8 cellular contexts compared by ENCODE assay signal in the genomic region with DNA sequence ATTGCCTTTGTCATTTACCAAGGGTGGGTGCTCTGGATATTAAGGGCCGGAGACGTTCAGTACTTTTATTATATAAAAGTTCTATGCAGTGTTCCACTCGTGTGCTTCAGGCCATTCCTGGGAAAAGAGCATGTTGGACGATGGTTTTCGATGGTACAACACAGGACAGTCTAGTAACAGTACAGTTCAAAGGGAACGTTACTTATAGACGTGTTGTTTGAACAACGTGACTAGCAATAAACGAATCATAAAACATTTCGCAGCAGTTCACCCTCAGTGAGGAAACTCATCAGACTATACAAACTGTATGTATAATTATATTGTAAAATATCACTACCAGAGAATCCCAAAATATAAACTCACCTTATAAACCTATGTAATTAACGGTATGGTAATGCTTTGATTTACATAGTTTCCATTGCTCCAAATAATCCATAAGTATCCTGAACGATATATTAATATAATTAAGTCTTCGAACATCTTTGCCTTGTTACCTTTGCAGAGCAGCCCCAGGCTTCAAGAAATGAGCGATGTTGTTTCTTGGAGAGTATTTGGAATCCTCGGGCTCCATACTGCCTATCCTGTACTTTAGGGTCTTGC. TPM values are rescaled to one million over a fixed set of nuclear protein-coding genes. Genes with fewer than 3 reads are reported as not detected.
DNase-seq lines count a peak whose midpoint lies in the region; ATAC-seq, FAIRE-seq and TF ChIP-seq lines count a peak whose summit lies in the region.

No MANE protein-coding gene starts in this region.

- no peak for TF ChIP-seq CTCF in Caco-2 (IDR thresholded peaks at IDR 0.05; ENCODE audit: insufficient read depth in 1 of 2, low read depth in 1 of 2, low read length in 1 of 2, severe bottlenecking in 1 of 2, unreplicated experiment in 1 of 2)
- TF ChIP-seq CTCF in PC-9 (conservative IDR thresholded peaks at IDR 0.05) = no peak
- no peak for TF ChIP-seq CTCF in pancreas (IDR thresholded peaks at IDR 0.05)
- no peak for TF ChIP-seq CTCF in omental fat pad (IDR thresholded peaks at IDR 0.05)

- FAIRE-seq in pancreas (lab: Jason Lieb, UNC) = no peak

- peak overlapping the region; percentile 94 for H3K4me2 ChIP-seq in PC-9

- H3K27me3 Mint-ChIP-seq in Caco-2 (ENCODE audit: insufficient read depth, unreplicated experiment) = no peaks in the 10 kb centered on the region

- H3K4me3 ChIP-seq in Caco-2 (ENCODE audit: low read depth, low read length) = peak overlapping the region; percentile 92
- peak overlapping the region; percentile 88 for H3K4me3 ChIP-seq in PC-9
- H3K4me3 ChIP-seq in pancreas = peak overlapping the region; percentile 32 to 97 (median 86)

- POLR2A ChIA-PET in Caco-2 (lab: Charles Lee) (interaction anchor here (0.5 to 1.6 kb wide), 11 partner anchors 10 to 163 kb away, joined by 3 to 16 read pairs (median 4); a partner anchor contains a TSS), PC-9 (lab: Charles Lee; ENCODE audit: unreplicated experiment) (interaction anchor here (0.7 to 1.0 kb wide), 2 partner anchors 11 to 17 kb away, joined by 5 to 6 read pairs; a partner anchor contains a TSS)

- peak overlapping the region; percentile 89 for H2AFZ ChIP-seq in PC-9

- peaks cover 16% of the 10 kb centered on the region for H4K20me1 ChIP-seq in PC-9 (ENCODE audit: insufficient read depth)

- no peak for DNase-seq in Caco-2
- DNase-seq in PC-9 = no peak
- DNase-seq in epithelial cell of prostate (ENCODE audit: low read depth, low spot score) = no peak
- no peak for DNase-seq in pancreas
- DNase-seq in AG08396 (ENCODE audit: low spot score) = no peak
- DNase-seq in omental fat pad (ENCODE audit: low spot score) = no peak
- DNase-seq in NCI-H1436 treated with DMSO at 0.1 percent for 48 hours (lab: John Stamatoyannopoulos, UW) = no peak

- CTCF ChIA-PET in Caco-2 (lab: Charles Lee) = interaction anchor here (0.5 to 2.1 kb wide), 8 partner anchors 12 to 286 kb away, joined by 3 to 15 read pairs (median 4); a partner anchor contains a TSS
- CTCF ChIA-PET in PC-9 (lab: Charles Lee) = no interaction called here

- H3K9me3 Mint-ChIP-seq in Caco-2 (ENCODE audit: unreplicated experiment) = no peaks in the 10 kb centered on the region

- peak overlapping the region; percentile 72 for H3K27ac ChIP-seq in PC-9
- H3K27ac ChIP-seq in epithelial cell of prostate = peak overlapping the region; percentile 71
- peak overlapping the region; percentile 41 to 83 (median 67) for H3K27ac ChIP-seq in pancreas

- peaks cover 72% of the 10 kb centered on the region for H3K79me2 ChIP-seq in PC-9 (ENCODE audit: low read depth)

- no peaks in the 10 kb centered on the region for H3K9me3 ChIP-seq in Caco-2
- no peaks in the 10 kb centered on the region for H3K9me3 ChIP-seq in PC-9 (ENCODE audit: insufficient read depth, low read depth)
- no peaks in the 10 kb centered on the region for H3K9me3 ChIP-seq in pancreas

- H3K4me1 Mint-ChIP-seq in Caco-2 (ENCODE audit: low read depth, unreplicated experiment) = peaks cover 17% of the 10 kb centered on the region

- BruUV-seq in Caco-2 (replicated peaks; lab: Mats Ljungman, UMichigan) (TSS peak; percentile 77), PC-9 (replicated peaks; lab: Mats Ljungman, UMichigan) (TSS peak; percentile 66)

- H3K9me2 ChIP-seq in PC-9 (ENCODE audit: insufficient read depth) = no peaks in the 10 kb centered on the region

- peaks cover 10% of the 10 kb centered on the region; the same call in 1 of the 2 replicates for H3F3A ChIP-seq in PC-9 (ENCODE audit: insufficient read depth, low read depth)

- peak overlapping the region; percentile 100 for H3K27ac Mint-ChIP-seq in Caco-2 (ENCODE audit: unreplicated experiment)

- 6 to 7% methylated on average over 15 of the region's 15 CpGs for WGBS in pancreas, 2 donors

- ATAC-seq in pancreas (no peak), GM21447 (IDR thresholded peaks at IDR 0.05; ENCODE audit: unreplicated experiment) (no peak), omental fat pad (ENCODE audit: low FRiP score) (no peak)

- H3K4me3 Mint-ChIP-seq in Caco-2 (ENCODE audit: unreplicated experiment) = peak overlapping the region; percentile 97

- no peaks in the 10 kb centered on the region for H3K27me3 ChIP-seq in Caco-2 (replicated peaks; ENCODE audit: control insufficient read depth, insufficient read depth, low read length)
- no peaks in the 10 kb centered on the region for H3K27me3 ChIP-seq in PC-9 (ENCODE audit: insufficient read depth, low read depth)
- no peaks in the 10 kb centered on the region for H3K27me3 ChIP-seq in pancreas

- intact Hi-C loops in Caco-2 (cut with micrococcal nuclease; ENCODE audit: unreplicated experiment) = loop anchor here (1.0 kb wide), 1 partner anchor 10 kb away; a partner anchor contains a TSS
- intact Hi-C loops in PC-9 (cut with micrococcal nuclease; ENCODE audit: unreplicated experiment) = no loop called here
- intact Hi-C loops in pancreas (cut with DNase I) = no loop called here

- peaks cover 16% of the 10 kb centered on the region for H3K4me1 ChIP-seq in Caco-2
- peaks cover 22% of the 10 kb centered on the region for H3K4me1 ChIP-seq in PC-9 (replicated peaks; ENCODE audit: insufficient read depth)
- peaks cover 16 to 37% (median 16%) of the 10 kb centered on the region in 3 donors for H3K4me1 ChIP-seq in pancreas

- H3K36me3 ChIP-seq in Caco-2 (ENCODE audit: control insufficient read depth, insufficient read depth, low read length) (no peaks in the 10 kb centered on the region), PC-9 (ENCODE audit: low read depth) (no peaks in the 10 kb centered on the region), pancreas (no peaks in the 10 kb centered on the region)

- H3K36me3 Mint-ChIP-seq in Caco-2 (ENCODE audit: insufficient read depth, unreplicated experiment) = peaks cover 32% of the 10 kb centered on the region

RNA-seq across cellular contexts. Expression of a gene that starts 0.6 kb away (rescaled TPM):
- total RNA-seq in Caco-2 (2022) = 173 and 179 TPM in 2 replicates
- 103 and 132 TPM in 2 replicates for total RNA-seq in PC-9 (2021)
- total RNA-seq in pancreas = 10 to 100 TPM; 31.7 to 66.5 (median 43.6) TPM
- 10 to 100 TPM; 27.0 to 37.9 TPM for polyA plus RNA-seq in pancreas
- total RNA-seq in omental fat pad = 100 to 1,000 TPM in 1 of 4 donors, 10 to 100 TPM in 3; 57.3 to 101 (median 78.1) TPM

RNA-seq across cellular contexts. Expression of a gene that starts 10.3 kb away (rescaled TPM):
- total RNA-seq in Caco-2 (2022) (12.0 and 15.1 TPM in 2 replicates), PC-9 (2021) (57.9 and 68.8 TPM in 2 replicates), pancreas (10 to 100 TPM in 5 of 6 donors, 1 to 10 TPM in 1; 9.3 to 19.2 (median 12.1) TPM), omental fat pad (10 to 100 TPM; 22.7 to 36.4 (median 25.2) TPM)
- 10 to 100 TPM in 1 of 2 donors, 1 to 10 TPM in 1; 9.8 to 14.1 TPM for polyA plus RNA-seq in pancreas
